In genomic region chr2:71517851-71518250, GRCh38 we compare ENCODE assay signal across 23 cellular contexts.
"Had no signal": no experiment of that assay in that cellular context is flagged by ENCODE, and none has a peak within 500 bp of the region (broad histone marks: within the 10 kb centered on the region; RNA-seq: fewer than 3 reads in every experiment).

No MANE protein-coding gene starts in this region.

- ATAC-seq: esophagus mucosa, gastrocnemius medialis, heart right ventricle, left lung, left ventricle myocardium superior, lower lobe of right lung had no signal

- DNase-seq: cerebellar nuclear complex; colonic mucosa; dermis blood vessel endothelial cell; dorsolateral prefrontal cortex; effector CD4-positive, alpha-beta T cell; effector memory CD4-positive, alpha-beta T cell; erythroblast; esophagus squamous epithelium; foreskin fibroblast; foreskin melanocyte; glutamatergic neuron; heart right ventricle; hippocampal formation; kidney; kidney glomerular epithelial cell; left lung; left ventricle myocardium superior; lower lobe of right lung; mesenchymal stem cell; midbrain had no signal

- H3K27ac ChIP-seq: colonic mucosa, dorsolateral prefrontal cortex, epithelial cell of prostate, esophagus squamous epithelium, gastrocnemius medialis, heart right ventricle, left lung, lower lobe of right lung had no signal

- H3K4me3 ChIP-seq: colonic mucosa, dorsolateral prefrontal cortex, esophagus squamous epithelium, gastrocnemius medialis, heart right ventricle, left lung, lower lobe of right lung had no signal
